Comparison of ENCODE assay signal across 19 cellular contexts in the genomic region with DNA sequence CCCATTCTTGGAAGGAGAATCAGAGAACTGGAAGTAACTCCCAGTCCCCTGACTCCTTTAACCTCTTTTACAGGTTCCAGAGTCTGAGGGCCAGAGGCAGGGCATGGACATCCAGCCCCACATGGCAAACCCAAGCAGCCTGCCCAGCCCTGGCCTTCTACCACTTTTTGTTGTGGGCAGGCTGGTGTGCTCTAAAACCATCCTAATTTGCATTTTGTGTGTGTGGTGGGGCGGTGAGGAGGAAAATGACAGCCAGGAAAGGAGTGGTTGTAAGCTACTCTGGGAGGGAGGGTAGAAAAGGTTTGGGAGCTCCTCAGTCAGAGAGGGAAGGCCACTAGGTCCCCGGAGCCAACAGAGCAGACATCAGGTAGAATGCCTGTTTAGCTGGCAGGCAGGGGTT.
DNase-seq lines count a peak whose midpoint lies in the region; ATAC-seq, FAIRE-seq and TF ChIP-seq lines count a peak whose summit lies in the region.
"Had no signal": no experiment of that assay in that cellular context is flagged by ENCODE, and none has a peak within 500 bp of the region (broad histone marks: within the 10 kb centered on the region; RNA-seq: fewer than 3 reads in every experiment).

No MANE protein-coding gene starts in this region.

- no peaks in the 10 kb centered on the region for H3K36me3 Mint-ChIP-seq in MCF 10A (ENCODE audit: insufficient read depth, unreplicated experiment)
- H3K36me3 Mint-ChIP-seq: CD8-positive, alpha-beta T cell had no signal

- H3K4me3 ChIP-seq in breast epithelium, result no peak overlapping the region
- no peak overlapping the region for H3K4me3 ChIP-seq in GM12878
- H3K4me3 ChIP-seq: A549 had no signal

- in situ Hi-C loops in GM12878 (cut with MboI), result no loop called here

- no peaks in the 10 kb centered on the region for H4K20me1 ChIP-seq in GM12878 (ENCODE audit: control insufficient read depth, insufficient read depth)

- ATAC-seq in GM12878 (peak; percentile 56), GM18858 (IDR thresholded peaks at IDR 0.05; ENCODE audit: unreplicated experiment) (no peak)
- ATAC-seq: A549; CD8-positive, alpha-beta T cell; HCT116 had no signal

- H3K79me2 ChIP-seq in GM12878 (ENCODE audit: control insufficient read depth, insufficient read depth, low read length), result no peaks in the 10 kb centered on the region

- no peaks in the 10 kb centered on the region for H3K9me3 Mint-ChIP-seq in MCF 10A (ENCODE audit: unreplicated experiment)
- H3K9me3 Mint-ChIP-seq: CD8-positive, alpha-beta T cell; HFFc6 had no signal

- FAIRE-seq in GM12878 (lab: Jason Lieb, UNC), result no peak
- FAIRE-seq: A549, GM18507 had no signal

- no peak overlapping the region for H2AFZ ChIP-seq in GM12878 (ENCODE audit: control insufficient read depth, low read depth, low read length)

- H3K36me3 ChIP-seq in breast epithelium (no peaks in the 10 kb centered on the region), GM12878 (ENCODE audit: control insufficient read depth in 2 of 2, insufficient read depth in 2 of 2, low read length in 1 of 2) (peaks cover 0 to 5% of the 10 kb centered on the region in 2 experiments; a peak in 3 of 4 replicates)

- intact Hi-C loops in breast epithelium (cut with DNase I; ENCODE audit: low total_unique reads) (no loop called here), MCF 10A (cut with micrococcal nuclease) (no loop called here), GM12878 (cut with micrococcal nuclease; ENCODE audit: unreplicated experiment) (no loop called here)

- H3K27me3 Mint-ChIP-seq in MCF 10A (ENCODE audit: insufficient read depth, unreplicated experiment), result peaks cover 15% of the 10 kb centered on the region

- no peaks in the 10 kb centered on the region for H3K27me3 ChIP-seq in breast epithelium
- no peaks in the 10 kb centered on the region for H3K27me3 ChIP-seq in GM12878 (replicated peaks in 1 of 2; ENCODE audit: control insufficient read depth in 2 of 2, insufficient read depth in 2 of 2, low read length in 1 of 2)

- H3K9ac ChIP-seq in GM12878 (ENCODE audit: control insufficient read depth, insufficient read depth, low read length), result no peak overlapping the region

- BruUV-seq in MCF 10A (replicated peaks; lab: Mats Ljungman, UMichigan) (no TSS peak), GM12878 (replicated peaks; lab: Mats Ljungman, UMichigan) (no TSS peak)

- no peak for TF ChIP-seq EP300 in GM12878 (IDR thresholded peaks at IDR 0.05; ENCODE audit: borderline replicate concordance in 1 of 2, control insufficient read depth in 1 of 2, low read depth in 2 of 2, low read length in 2 of 2)

- RAD21 ChIA-PET in GM12878 (lab: Charles Lee; ENCODE audit: unreplicated experiment), result interaction anchor here (1.1 kb wide), 1 partner anchor 99 kb away, joined by 3 read pairs; no protein-coding TSS in a partner anchor

- SMC1A ChIA-PET in GM12878 (lab: Charles Lee; ENCODE audit: uncharacterized antibody, unreplicated experiment), result interaction anchor here (1.3 kb wide), 1 partner anchor 83 kb away, joined by 4 read pairs; no protein-coding TSS in a partner anchor

- POLR2A ChIA-PET in MCF 10A (lab: Yijun Ruan, JAX) (no interaction called here), GM12878 (lab: Charles Lee) (interaction anchor here (0.5 kb wide), 1 partner anchor 118 kb away, joined by 5 read pairs; no protein-coding TSS in a partner anchor)

- no peak for DNase-seq in breast epithelium (ENCODE audit: low spot score in 2 of 2)
- DNase-seq in MCF 10A (ENCODE audit: unreplicated experiment), result no peak
- DNase-seq in NCI-H526 treated with DMSO at 0.1 percent for 48 hours (lab: John Stamatoyannopoulos, UW), result peak; percentile 70
- DNase-seq in GM12878 (ENCODE audit: low read depth, low spot score), result no peak
- no peak for DNase-seq in KG1 (lab: John Stamatoyannopoulos, UW)
- DNase-seq in activated effector memory CD4-positive, alpha-beta T cell treated with Interleukin-2 at 50 U/mL for 16 hours, result no peak
- DNase-seq: AML-193; Calu3; CD8-positive, alpha-beta T cell; DMS79 treated with DMSO at 0.1 percent for 48 hours; GF-D8; GOT3; H7; HFFc6 had no signal

- TF ChIP-seq POLR2A in breast epithelium (IDR thresholded peaks at IDR 0.05) (no peak), GM12878 (IDR thresholded peaks at IDR 0.05; ENCODE audit: low read depth, low read length) (no peak)

- H3K9me3 ChIP-seq in breast epithelium, result no peaks in the 10 kb centered on the region
- H3K9me3 ChIP-seq in GM12878 (replicated peaks; ENCODE audit: control insufficient read depth, insufficient read depth, low read length), result no peaks in the 10 kb centered on the region
- H3K9me3 ChIP-seq: A549 had no signal

- TF ChIP-seq CTCF in breast epithelium (IDR thresholded peaks at IDR 0.05) (no peak), MCF 10A (IDR thresholded peaks at IDR 0.05; ENCODE audit: unreplicated experiment) (no peak), GM12878 (IDR thresholded peaks at IDR 0.05 in 2 of 3, conservative IDR thresholded peaks at IDR 0.05 in 1 of 3; ENCODE audit: control insufficient read depth in 2 of 3, extremely low read depth in 1 of 3, insufficient read depth in 1 of 3, low read depth in 3 of 3, low read length in 3 of 3) (no peak)

- WGBS in GM12878 (ENCODE audit: insufficient coverage, insufficient replicate concordance, low lambda C conversion rate, missing lambda C conversion rate), result 0% methylated on average over 2 of the region's 2 CpGs

- CTCF ChIA-PET in MCF 10A (lab: Yijun Ruan, JAX), result interaction anchor here (1.7 to 3.6 kb wide), 3 partner anchors 9 to 83 kb away, joined by 5 to 19 read pairs (median 10); no protein-coding TSS in a partner anchor
- CTCF ChIA-PET in GM12878 (lab: Yijun Ruan, JAX), result interaction anchor here (8.4 kb wide), 1 partner anchor 83 kb away, joined by 50 read pairs; no protein-coding TSS in a partner anchor

- H3K4me2 ChIP-seq in GM12878 (ENCODE audit: control insufficient read depth, insufficient read depth), result no peak overlapping the region
- H3K4me2 ChIP-seq: A549 had no signal

- peak overlapping the region; percentile 62 to 81 for H3K27ac ChIP-seq in breast epithelium
- H3K27ac ChIP-seq in GM12878 (ENCODE audit: control insufficient read depth, insufficient read depth), result no peak overlapping the region
- H3K27ac ChIP-seq: 22Rv1, A549 had no signal

- no peak for TF ChIP-seq RAD21 in GM12878 (IDR thresholded peaks at IDR 0.05; ENCODE audit: insufficient read depth, low read depth, low read length)

- H3K4me1 ChIP-seq in breast epithelium (no peaks in the 10 kb centered on the region), GM12878 (ENCODE audit: control insufficient read depth, insufficient read depth, low read length) (peaks cover 4% of the 10 kb centered on the region; the same call in 1 of the 2 replicates)
- H3K4me1 ChIP-seq: A549 had no signal

- H3K4me3 Mint-ChIP-seq in MCF 10A (ENCODE audit: unreplicated experiment), result no peak overlapping the region
- H3K4me3 Mint-ChIP-seq: CD8-positive, alpha-beta T cell; HFFc6 had no signal

- H3K4me1 Mint-ChIP-seq in MCF 10A (ENCODE audit: insufficient read depth, unreplicated experiment), result no peaks in the 10 kb centered on the region

- no peak overlapping the region for H3K27ac Mint-ChIP-seq in MCF 10A (ENCODE audit: low read depth, unreplicated experiment)
- H3K27ac Mint-ChIP-seq: CD8-positive, alpha-beta T cell; HFFc6 had no signal

TF ChIP-seq in GM12878, 131 proteins besides CTCF, POLR2A, EP300 and RAD21:
- TF ChIP-seq POU2F2 (IDR thresholded peaks at IDR 0.05; ENCODE audit: borderline replicate concordance, low read depth, low read length) (0 out of 3 replicates have a peak, but pooled peaks have one; percentile 23), RUNX3 (IDR thresholded peaks at IDR 0.05; ENCODE audit: low read length) (no peak)
